In the genomic region with DNA sequence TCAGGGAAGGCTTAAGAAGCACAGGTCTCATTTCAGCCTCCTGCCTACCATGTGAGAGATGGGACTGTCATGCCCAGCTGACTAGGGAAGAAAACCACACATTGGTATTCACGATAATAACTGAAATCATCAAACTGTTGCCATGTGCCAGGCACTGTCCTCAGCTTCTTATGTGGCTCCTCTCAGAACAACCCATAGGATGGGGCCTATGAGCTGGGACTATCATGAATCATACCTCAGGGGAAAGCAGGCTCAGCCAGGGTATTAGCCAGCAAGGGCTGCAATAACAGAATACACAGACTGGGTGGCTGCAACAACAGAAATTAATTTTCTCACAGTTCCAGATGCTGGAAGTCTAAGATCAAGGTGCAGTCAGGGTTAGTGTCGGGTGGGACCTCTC, we compare ENCODE assay signal across 28 cellular contexts. TPM values are rescaled to one million over a fixed set of nuclear protein-coding genes. Genes with fewer than 3 reads are reported as not detected.
DNase-seq lines count a peak whose midpoint lies in the region; ATAC-seq and TF ChIP-seq lines count a peak whose summit lies in the region.
"Had no signal": no experiment of that assay in that cellular context is flagged by ENCODE, and none has a peak within 500 bp of the region (broad histone marks: within the 10 kb centered on the region; RNA-seq: fewer than 3 reads in every experiment).

No MANE protein-coding gene starts in this region.

- in situ Hi-C loops in KBM-7 (cut with MboI; ENCODE audit: low pct_unique_long_range_greater_than_20kb, low sequenced_read_pairs), result loop anchor here (25.0 kb wide), 1 partner anchor 538 kb away; no protein-coding TSS in a partner anchor

- H3K9ac ChIP-seq in mesendoderm (ENCODE audit: low read length), result no peak overlapping the region

- no peaks in the 10 kb centered on the region for H3K27me3 ChIP-seq in sigmoid colon
- H3K27me3 ChIP-seq in mesendoderm (ENCODE audit: insufficient read depth, low read length, poor library complexity), result peaks cover 7% of the 10 kb centered on the region
- H3K27me3 ChIP-seq: gastroesophageal sphincter had no signal

- no peaks in the 10 kb centered on the region for H3K79me1 ChIP-seq in mesendoderm (ENCODE audit: low read length)

- H3K27ac ChIP-seq in sigmoid colon (no peak overlapping the region), mesendoderm (ENCODE audit: low read depth, low read length) (no peak overlapping the region)
- H3K27ac ChIP-seq: adrenal gland, body of pancreas, gastroesophageal sphincter, left lung had no signal

- TF ChIP-seq CTCF in fibroblast of mammary gland (conservative IDR thresholded peaks at IDR 0.05; ENCODE audit: control insufficient read depth, insufficient read depth, low read depth, low read length) (no peak), sigmoid colon (IDR thresholded peaks at IDR 0.05) (no peak)

- no peak overlapping the region for H2AK5ac ChIP-seq in mesendoderm (ENCODE audit: low read length)

- intact Hi-C loops in sigmoid colon (cut with DNase I), result no loop called here

- no peak for TF ChIP-seq EP300 in sigmoid colon (IDR thresholded peaks at IDR 0.05)

- H3K79me2 ChIP-seq in mesendoderm (ENCODE audit: control insufficient read depth, insufficient read depth, low read length), result no peaks in the 10 kb centered on the region

- H3K18ac ChIP-seq in mesendoderm (ENCODE audit: low read length), result no peak overlapping the region

- no peak overlapping the region for H3K4ac ChIP-seq in mesendoderm (ENCODE audit: low read depth, low read length)

- H4K8ac ChIP-seq in mesendoderm (ENCODE audit: low read depth, low read length), result no peak overlapping the region

- no peak overlapping the region for H2BK120ac ChIP-seq in mesendoderm (ENCODE audit: low read depth, low read length)

- H3K4me3 ChIP-seq in fibroblast of mammary gland (ENCODE audit: control insufficient read depth, low read depth, low read length) (no peak overlapping the region), sigmoid colon (no peak overlapping the region), mesendoderm (ENCODE audit: low read length) (no peak overlapping the region)
- H3K4me3 ChIP-seq: adrenal gland, body of pancreas, gastroesophageal sphincter, left lung had no signal

- H3K56ac ChIP-seq in mesendoderm (ENCODE audit: low read length), result no peak overlapping the region

- DNase-seq in ELR (ENCODE audit: low read depth) (peak; percentile 50), RKO (ENCODE audit: low spot score) (peak; percentile 3), fibroblast of mammary gland (ENCODE audit: low read depth) (peak; percentile 60), sigmoid colon (peak; percentile 36), mesendoderm (no peak), KBM-7 (no peak)
- DNase-seq: activated CD8-positive, alpha-beta memory T cell treated with anti-CD3 and anti-CD28 coated beads, Interleukin-2, amount 10 ng/mL, durations not matched to agents 7 days and 5 days; activated naive CD4-positive, alpha-beta T cell; activated T-cell treated with anti-CD3 and anti-CD28 coated beads, Interleukin-2, amount 50 U/mL, for 72 hours; body of pancreas; CD4-positive, CD25-positive, alpha-beta regulatory T cell; effector CD4-positive, alpha-beta T cell; left lung; midbrain; naive thymus-derived CD4-positive, alpha-beta T cell; NCI-H1694; NCI-H524 treated with DMSO at 0.1 percent for 48 hours; occipital lobe; SIG-M5; small intestine; stimulated activated CD4-positive, alpha-beta T cell treated with anti-CD3 and anti-CD28 coated beads, Interleukin-2, amount 100 ng/mL, for 24 hours; trophoblast cell had no signal

- no peak overlapping the region for H2BK15ac ChIP-seq in mesendoderm (replicated peaks; ENCODE audit: low read depth)

- H4K5ac ChIP-seq in mesendoderm (ENCODE audit: low read length), result no peak overlapping the region

- no peak overlapping the region for H3K4me2 ChIP-seq in mesendoderm (ENCODE audit: low read length)

- no peak for ATAC-seq in HG03432 (IDR thresholded peaks at IDR 0.05; ENCODE audit: unreplicated experiment)
- ATAC-seq: activated CD8-positive, alpha-beta memory T cell treated with anti-CD3 and anti-CD28 coated beads, Interleukin-2, amount 10 ng/mL, durations not matched to agents 7 days and 5 days; activated T-cell treated with anti-CD3 and anti-CD28 coated beads, Interleukin-2, amount 50 U/mL, for 72 hours; body of pancreas; gastroesophageal sphincter; HepG2; left lung; naive thymus-derived CD4-positive, alpha-beta T cell; Panc1; WTC11 had no signal

- no peaks in the 10 kb centered on the region for H3K9me3 ChIP-seq in sigmoid colon
- H3K9me3 ChIP-seq: adrenal gland, body of pancreas, gastroesophageal sphincter, left lung had no signal

- H3K36me3 ChIP-seq in sigmoid colon (no peaks in the 10 kb centered on the region), mesendoderm (ENCODE audit: control insufficient read depth, insufficient read depth, low read length) (no peaks in the 10 kb centered on the region)
- H3K36me3 ChIP-seq: adrenal gland, gastroesophageal sphincter, left lung had no signal

- WGBS in sigmoid colon, 2 donors, result 88 to 94% methylated on average over 2 of the region's 2 CpGs
- WGBS in mesendoderm (ENCODE audit: extremely low coverage, insufficient coverage, low lambda C conversion rate), result no CpG with 5 or more reads among the region's 2 CpGs

- no peak for TF ChIP-seq POLR2A in sigmoid colon (IDR thresholded peaks at IDR 0.05)

- H3K23ac ChIP-seq in mesendoderm (ENCODE audit: low read length), result no peak overlapping the region

- no peak overlapping the region for H2BK5ac ChIP-seq in mesendoderm (ENCODE audit: low read length)

- H3K4me1 ChIP-seq in sigmoid colon, result peaks cover 0 to 19% (median 12%) of the 10 kb centered on the region in 4 donors
- H3K4me1 ChIP-seq in mesendoderm (ENCODE audit: control insufficient read depth, low read depth, low read length), result peaks cover 5% of the 10 kb centered on the region
- H3K4me1 ChIP-seq: adrenal gland had no signal

RNA-seq across cellular contexts. Expression of a gene that starts 3.3 kb away (rescaled TPM):
- total RNA-seq in sigmoid colon, result 1 to 10 TPM; 5.6 to 8.6 (median 7.1) TPM
- polyA plus RNA-seq in sigmoid colon, result 1 to 10 TPM in 2 of 3 donors, under 1 TPM in 1; 0.23 to 4.2 (median 3.0) TPM
- 2.1 TPM for polyA plus RNA-seq in mesendoderm (2013, experiment 1 of 2)
- 1.8 TPM for polyA plus RNA-seq in mesendoderm (2013, experiment 2 of 2)
- total RNA-seq: activated CD8-positive, alpha-beta memory T cell treated with anti-CD3 and anti-CD28 coated beads, Interleukin-2, amount 10 ng/mL, durations not matched to agents 7 days and 5 days; CD4-positive, CD25-positive, alpha-beta regulatory T cell had no signal

Comparison
In these comparisons a context has a peak if more than half of its experiments do, and no peak if none do; other contexts are left out.
1. DNase-seq: peak in ELR (single experiment), RKO (single experiment), fibroblast of mammary gland (single experiment) and sigmoid colon (single experiment); none in mesendoderm (single experiment) and KBM-7 (single experiment).